Comparison of ENCODE assay signal across 32 cellular contexts in genomic region chr4:173745765-173746164, GRCh38.
"Had no signal": no experiment of that assay in that cellular context is flagged by ENCODE, and none has a peak within 500 bp of the region (broad histone marks: within the 10 kb centered on the region; RNA-seq: fewer than 3 reads in every experiment).

No MANE protein-coding gene starts in this region.

- H3K4me2 ChIP-seq: KMS-11, PC-9 had no signal

- H3K4me3 ChIP-seq: PC-9, SJCRH30 had no signal

- H3K27ac ChIP-seq: brain microvascular endothelial cell, KMS-11, PC-9, RWPE1, SJCRH30, SK-N-MC, WERI-Rb-1 had no signal

- H3K9me3 ChIP-seq: SJCRH30 had no signal

- H3K4me1 ChIP-seq: SJCRH30 had no signal

- ATAC-seq: activated CD8-positive, alpha-beta memory T cell treated with anti-CD3 and anti-CD28 coated beads, Interleukin-2, amount 10 ng/mL, durations not matched to agents 7 days and 5 days; activated T-cell treated with anti-CD3 and anti-CD28 coated beads, Interleukin-2, amount 50 U/mL, for 72 hours; activated T-helper 17 cell treated with anti-CD3 and anti-CD28 coated beads, Interleukin-2, amount 50 U/mL, for 72 hours had no signal

- H3K36me3 ChIP-seq: brain microvascular endothelial cell, SJCRH30, WERI-Rb-1 had no signal

- H3K27me3 ChIP-seq: brain microvascular endothelial cell, SJCRH30 had no signal

- H2AFZ ChIP-seq: PC-9 had no signal

- DNase-seq: activated CD4-positive, alpha-beta memory T cell treated with anti-CD3 and anti-CD28 coated beads, Interleukin-2, amount 10 ng/mL, durations not matched to agents 7 days and 5 days; activated CD4-positive, alpha-beta T cell treated with anti-CD3 and anti-CD28 coated beads for 1 hour; activated CD4-positive, alpha-beta T cell treated with anti-CD3 and anti-CD28 coated beads for 48 hours; activated CD4-positive, CD25-positive, alpha-beta regulatory T cell; activated CD8-positive, alpha-beta memory T cell treated with anti-CD3 and anti-CD28 coated beads for 24 hours; activated CD8-positive, alpha-beta memory T cell treated with anti-CD3 and anti-CD28 coated beads, Interleukin-2, amount 10 ng/mL, durations not matched to agents 7 days and 5 days; activated CD8-positive, alpha-beta memory T cell treated with anti-CD3 and anti-CD28 coated beads, Interleukin-2, amount 50 U/mL, for 48 hours; activated effector memory CD4-positive, alpha-beta T cell treated with anti-CD3 and anti-CD28 coated beads, Interleukin-2, amount 50 U/mL, for 16 hours; activated naive CD4-positive, alpha-beta T cell; activated naive CD4-positive, alpha-beta T cell treated with anti-CD3 and anti-CD28 coated beads, Interleukin-2, amount 50 U/mL, for 16 hours; activated naive CD8-positive, alpha-beta T cell treated with anti-CD3 and anti-CD28 coated beads for 36 hours; activated T-cell treated with anti-CD3 and anti-CD28 coated beads, Interleukin-2, amount 50 U/mL, for 1 hour; activated T-cell treated with anti-CD3 and anti-CD28 coated beads, Interleukin-2, amount 50 U/mL, for 72 hours; amniotic stem cell; aorta; brain microvascular endothelial cell; NCI-H1092 treated with DMSO at 0.1 percent for 48 hours; NCI-H187 treated with DMSO at 0.1 percent for 48 hours; NCI-H2171 treated with DMSO at 0.1 percent for 48 hours; NCI-H345; NCI-H524 treated with DMSO at 0.1 percent for 48 hours; NCI-H748 treated with DMSO at 0.1 percent for 48 hours; NK-92 treated with Interleukin-12 subunit alpha and Interleukin-12 subunit beta, amount 100 ng/mL, for 24 hours; PC-9; SHP77; SJCRH30; T1000; WERI-Rb-1 had no signal
